37 cellular contexts compared by ENCODE assay signal in genomic region chr11:127986073-127986472, GRCh38.
"Had no signal": no experiment of that assay in that cellular context is flagged by ENCODE, and none has a peak within 500 bp of the region (broad histone marks: within the 10 kb centered on the region; RNA-seq: fewer than 3 reads in every experiment).

No MANE protein-coding gene starts in this region.

- FAIRE-seq: bronchial epithelial cell, TTC549 had no signal

- H3K27ac Mint-ChIP-seq: activated B cell treated with CpG ODN at 0.5 μM for 24 hours; activated CD4-positive, alpha-beta memory T cell treated with anti-CD3 and anti-CD28 coated beads for 36 hours; activated CD4-positive, alpha-beta T cell treated with anti-CD3 and anti-CD28 coated beads, Interleukin-2, amount 10 ng/mL, durations not matched to agents 24 days and 14 days; activated CD8-positive, alpha-beta memory T cell treated with anti-CD3 and anti-CD28 coated beads, Interleukin-2, amount 10 ng/mL, durations not matched to agents 7 days and 5 days; activated CD8-positive, alpha-beta T cell treated with anti-CD3 and anti-CD28 coated beads for 36 hours; activated naive CD4-positive, alpha-beta T cell treated with anti-CD3 and anti-CD28 coated beads, Interleukin-2, amount 10 ng/mL, durations not matched to agents 7 days and 5 days; activated naive CD4-positive, alpha-beta T cell treated with anti-CD3 and anti-CD28 coated beads, Interleukin-2, amount 50 U/mL, for 24 hours; activated naive CD8-positive, alpha-beta T cell; activated naive CD8-positive, alpha-beta T cell treated with anti-CD3 and anti-CD28 coated beads, Interleukin-2, amount 10 ng/mL, durations not matched to agents 7 days and 5 days; activated naive CD8-positive, alpha-beta T cell treated with anti-CD3 and anti-CD28 coated beads, Interleukin-2, amount 50 U/mL, for 24 hours; activated T-cell treated with anti-CD3 and anti-CD28 coated beads, Interleukin-2, amount 50 U/mL, for 24 hours; activated T-helper 2 cell treated with anti-CD3 and anti-CD28 coated beads, Interferon-gamma antibody, Interleukin-2, Interleukin-4, amounts not matched to agents 10 μg/mL and 5 μg/mL and 100 μg/mL, durations not matched to agents 14 hours and 24 hours and 36 hours; brain; T-helper 1 cell treated with Interleukin-12 subunit alpha and Interleukin-12 subunit beta and Interleukin-4 antibody, amounts not matched to agents 30 μg/mL and 1 μg/mL, for 36 hours; T-helper 2 cell treated with Interferon-gamma antibody and Interleukin-4, amounts not matched to agents 5 μg/mL and 100 μg/mL, for 36 hours had no signal

- H3K27me3 ChIP-seq: ascending aorta, cardiac muscle cell had no signal

- DNase-seq: activated B cell treated with CpG ODN at 0.5 μM for 24 hours; activated CD4-positive, alpha-beta memory T cell treated with anti-CD3 and anti-CD28 coated beads for 36 hours; activated CD4-positive, alpha-beta T cell treated with anti-CD3 and anti-CD28 coated beads for 4 hours; activated CD4-positive, alpha-beta T cell treated with anti-CD3 and anti-CD28 coated beads, Interleukin-2, amount 10 ng/mL, durations not matched to agents 24 days and 14 days; activated CD4-positive, alpha-beta T cell treated with anti-CD3 and anti-CD28 coated beads, Interleukin-2, amount 50 U/mL, for 1 hour; activated CD4-positive, alpha-beta T cell treated with anti-CD3 and anti-CD28 coated beads, Interleukin-2, amount 50 U/mL, for 4 hours; activated CD4-positive, CD25-positive, alpha-beta regulatory T cell treated with anti-CD3 and anti-CD28 coated beads, Interleukin-2, amount 50 U/mL, for 72 hours; activated CD8-positive, alpha-beta memory T cell treated with anti-CD3 and anti-CD28 coated beads, Interleukin-2, amount 10 ng/mL, durations not matched to agents 7 days and 5 days; activated CD8-positive, alpha-beta memory T cell treated with anti-CD3 and anti-CD28 coated beads, Interleukin-2, amount 50 U/mL, for 48 hours; activated CD8-positive, alpha-beta T cell treated with anti-CD3 and anti-CD28 coated beads for 36 hours; activated effector memory CD4-positive, alpha-beta T cell treated with Interleukin-2 at 50 U/mL for 16 hours; activated gamma-delta T cell; activated naive CD4-positive, alpha-beta T cell treated with anti-CD3 and anti-CD28 coated beads, Interleukin-2, amount 10 ng/mL, durations not matched to agents 7 days and 5 days; activated naive CD4-positive, alpha-beta T cell treated with Interleukin-2 at 50 U/mL for 16 hours; activated naive CD8-positive, alpha-beta T cell treated with anti-CD3 and anti-CD28 coated beads, Interleukin-2, amount 10 ng/mL, durations not matched to agents 7 days and 5 days; activated naive CD8-positive, alpha-beta T cell treated with anti-CD3 and anti-CD28 coated beads, Interleukin-2, amount 50 U/mL, for 24 hours; activated T-cell treated with anti-CD3 and anti-CD28 coated beads, Interleukin-2, amount 50 U/mL, for 24 hours; activated T-cell treated with anti-CD3 and anti-CD28 coated beads, Interleukin-2, amount 50 U/mL, for 48 hours; amygdala; anterior cingulate cortex; caudate nucleus; cerebellar nuclear complex; T-helper 1 cell; T-helper 2 cell; T-helper 9 cell had no signal

- H3K27me3 Mint-ChIP-seq: activated naive CD4-positive, alpha-beta T cell treated with anti-CD3 and anti-CD28 coated beads, Interleukin-2, amount 10 ng/mL, durations not matched to agents 7 days and 5 days had no signal

- H3K4me3 ChIP-seq: ascending aorta, cardiac muscle cell had no signal

- ATAC-seq: activated CD8-positive, alpha-beta memory T cell treated with anti-CD3 and anti-CD28 coated beads, Interleukin-2, amount 10 ng/mL, durations not matched to agents 7 days and 5 days; activated CD8-positive, alpha-beta T cell treated with anti-CD3 and anti-CD28 coated beads for 36 hours; activated naive CD8-positive, alpha-beta T cell treated with anti-CD3 and anti-CD28 coated beads, Interleukin-2, amount 50 U/mL, for 24 hours had no signal

- H3K4me1 Mint-ChIP-seq: activated B cell treated with CpG ODN at 0.5 μM for 24 hours; activated CD4-positive, alpha-beta T cell treated with anti-CD3 and anti-CD28 coated beads, Interleukin-2, amount 10 ng/mL, durations not matched to agents 24 days and 14 days; activated CD8-positive, alpha-beta memory T cell treated with anti-CD3 and anti-CD28 coated beads, Interleukin-2, amount 10 ng/mL, durations not matched to agents 7 days and 5 days; activated naive CD4-positive, alpha-beta T cell treated with anti-CD3 and anti-CD28 coated beads, Interleukin-2, amount 10 ng/mL, durations not matched to agents 7 days and 5 days; activated naive CD4-positive, alpha-beta T cell treated with anti-CD3 and anti-CD28 coated beads, Interleukin-2, amount 50 U/mL, for 24 hours; activated naive CD8-positive, alpha-beta T cell treated with anti-CD3 and anti-CD28 coated beads, Interleukin-2, amount 10 ng/mL, durations not matched to agents 7 days and 5 days; activated naive CD8-positive, alpha-beta T cell treated with anti-CD3 and anti-CD28 coated beads, Interleukin-2, amount 50 U/mL, for 24 hours; brain; central memory CD8-positive, alpha-beta T cell had no signal

- H3K4me1 ChIP-seq: ascending aorta had no signal

- H3K9me3 Mint-ChIP-seq: activated CD4-positive, alpha-beta T cell treated with anti-CD3 and anti-CD28 coated beads, Interleukin-2, amount 10 ng/mL, durations not matched to agents 24 days and 14 days; activated naive CD4-positive, alpha-beta T cell treated with anti-CD3 and anti-CD28 coated beads, Interleukin-2, amount 10 ng/mL, durations not matched to agents 7 days and 5 days; activated T-helper 2 cell treated with anti-CD3 and anti-CD28 coated beads, Interferon-gamma antibody, Interleukin-2, Interleukin-4, amounts not matched to agents 10 μg/mL and 5 μg/mL and 100 μg/mL, durations not matched to agents 14 hours and 24 hours and 36 hours; central memory CD8-positive, alpha-beta T cell; T-helper 1 cell treated with Interleukin-12 subunit alpha and Interleukin-12 subunit beta and Interleukin-4 antibody, amounts not matched to agents 30 μg/mL and 1 μg/mL, for 36 hours; T-helper 2 cell treated with Interferon-gamma antibody and Interleukin-4, amounts not matched to agents 5 μg/mL and 100 μg/mL, for 36 hours had no signal

- H3K36me3 ChIP-seq: ascending aorta, cardiac muscle cell had no signal

- H3K27ac ChIP-seq: ascending aorta, cardiac muscle cell, VCaP had no signal

- H3K4me3 Mint-ChIP-seq: activated B cell treated with CpG ODN at 0.5 μM for 24 hours; activated CD4-positive, alpha-beta memory T cell treated with anti-CD3 and anti-CD28 coated beads for 36 hours; activated CD4-positive, alpha-beta T cell treated with anti-CD3 and anti-CD28 coated beads, Interleukin-2, amount 10 ng/mL, durations not matched to agents 24 days and 14 days; activated CD8-positive, alpha-beta memory T cell treated with anti-CD3 and anti-CD28 coated beads, Interleukin-2, amount 10 ng/mL, durations not matched to agents 7 days and 5 days; activated CD8-positive, alpha-beta T cell treated with anti-CD3 and anti-CD28 coated beads for 36 hours; activated naive CD4-positive, alpha-beta T cell treated with anti-CD3 and anti-CD28 coated beads, Interleukin-2, amount 10 ng/mL, durations not matched to agents 7 days and 5 days; activated naive CD4-positive, alpha-beta T cell treated with anti-CD3 and anti-CD28 coated beads, Interleukin-2, amount 50 U/mL, for 24 hours; activated naive CD8-positive, alpha-beta T cell; activated naive CD8-positive, alpha-beta T cell treated with anti-CD3 and anti-CD28 coated beads, Interleukin-2, amount 10 ng/mL, durations not matched to agents 7 days and 5 days; activated naive CD8-positive, alpha-beta T cell treated with anti-CD3 and anti-CD28 coated beads, Interleukin-2, amount 50 U/mL, for 24 hours; activated T-cell treated with anti-CD3 and anti-CD28 coated beads, Interleukin-2, amount 50 U/mL, for 24 hours; brain; central memory CD8-positive, alpha-beta T cell; T-helper 1 cell treated with Interleukin-12 subunit alpha and Interleukin-12 subunit beta and Interleukin-4 antibody, amounts not matched to agents 30 μg/mL and 1 μg/mL, for 36 hours; T-helper 2 cell treated with Interferon-gamma antibody and Interleukin-4, amounts not matched to agents 5 μg/mL and 100 μg/mL, for 36 hours had no signal

- H3K36me3 Mint-ChIP-seq: activated CD4-positive, alpha-beta memory T cell treated with anti-CD3 and anti-CD28 coated beads for 36 hours; activated CD8-positive, alpha-beta memory T cell treated with anti-CD3 and anti-CD28 coated beads, Interleukin-2, amount 10 ng/mL, durations not matched to agents 7 days and 5 days; activated naive CD4-positive, alpha-beta T cell treated with anti-CD3 and anti-CD28 coated beads, Interleukin-2, amount 10 ng/mL, durations not matched to agents 7 days and 5 days; activated naive CD8-positive, alpha-beta T cell; activated naive CD8-positive, alpha-beta T cell treated with anti-CD3 and anti-CD28 coated beads, Interleukin-2, amount 10 ng/mL, durations not matched to agents 7 days and 5 days; brain had no signal
